ENCODE assay signal across 17 cellular contexts in the genomic region with DNA sequence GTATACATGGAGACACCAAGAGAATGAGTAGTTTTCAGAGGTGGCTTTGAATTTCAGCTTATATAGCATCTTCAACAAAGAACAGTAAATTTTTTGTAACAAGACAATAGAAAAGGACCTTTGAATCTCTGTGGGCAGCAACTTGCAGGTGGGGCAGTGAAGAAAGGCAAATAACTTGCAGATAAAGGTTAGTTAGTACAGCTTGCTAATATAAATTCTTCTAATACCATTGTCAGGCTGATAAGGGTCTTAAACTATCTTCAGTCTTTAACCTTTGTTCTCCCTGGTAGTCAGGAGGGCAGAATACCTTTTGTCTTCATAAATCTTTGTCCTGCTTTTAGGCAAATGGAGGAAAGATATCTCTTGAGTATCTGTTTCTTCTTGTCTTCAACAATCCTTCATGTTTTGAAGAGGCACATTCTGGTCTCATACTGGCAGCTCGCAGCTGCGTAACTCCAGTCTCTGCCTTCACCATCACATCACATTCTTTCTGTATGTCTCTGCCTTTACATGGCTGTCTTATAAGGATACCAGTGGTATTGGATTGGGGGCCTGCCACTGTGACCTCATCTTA. TPM values are rescaled to one million over a fixed set of nuclear protein-coding genes. Genes with fewer than 3 reads are reported as not detected.
DNase-seq lines count a peak whose midpoint lies in the region; ATAC-seq, FAIRE-seq and TF ChIP-seq lines count a peak whose summit lies in the region.
"Had no signal": no experiment of that assay in that cellular context is flagged by ENCODE, and none has a peak within 500 bp of the region (broad histone marks: within the 10 kb centered on the region; RNA-seq: fewer than 3 reads in every experiment).

No MANE protein-coding gene starts in this region.

- 0 out of 2 replicates have a peak, but pooled peaks cover 2% of the 10 kb centered on the region for H3K36me3 ChIP-seq in Caco-2 (ENCODE audit: control insufficient read depth, insufficient read depth, low read length)
- H3K36me3 ChIP-seq in GM12878 (ENCODE audit: control insufficient read depth in 2 of 2, insufficient read depth in 2 of 2, low read length in 1 of 2): no peaks in the 10 kb centered on the region
- H3K36me3 ChIP-seq in muscle layer of duodenum (ENCODE audit: control insufficient read depth in 1 of 2, insufficient read depth in 2 of 2, low read length in 2 of 2): no peaks in the 10 kb centered on the region
- no peaks in the 10 kb centered on the region for H3K36me3 ChIP-seq in ovary
- H3K36me3 ChIP-seq: vagina had no signal

- H3K27ac ChIP-seq in GM12878 (ENCODE audit: control insufficient read depth, insufficient read depth) (no peak overlapping the region), muscle layer of duodenum (ENCODE audit: low read length) (peak overlapping the region; percentile 25), ovary (no peak overlapping the region), substantia nigra (ENCODE audit: low read depth, low read length, poor library complexity, severe bottlenecking) (no peak overlapping the region)
- H3K27ac ChIP-seq: vagina had no signal

- WGBS in GM12878 (ENCODE audit: insufficient coverage, insufficient replicate concordance, low lambda C conversion rate, missing lambda C conversion rate): 100% methylated on average over 2 of the region's 2 CpGs
- 94 to 100% (median 98%) methylated on average over 2 of the region's 2 CpGs for WGBS in ovary, 3 donors

- BruUV-seq in Caco-2 (replicated peaks; lab: Mats Ljungman, UMichigan) (no TSS peak), GM12878 (replicated peaks; lab: Mats Ljungman, UMichigan) (no TSS peak)

- intact Hi-C loops in Caco-2 (cut with micrococcal nuclease; ENCODE audit: unreplicated experiment) (loop anchor here (1.0 to 5.0 kb wide), 4 partner anchors 15 to 1085 kb away; a partner anchor contains a TSS), GM12878 (cut with micrococcal nuclease; ENCODE audit: unreplicated experiment) (loop anchor here (10.0 kb wide), 1 partner anchor 513 kb away; a partner anchor contains a TSS), ovary (cut with DNase I) (no loop called here)

- no peak overlapping the region for H3K9ac ChIP-seq in GM12878 (ENCODE audit: control insufficient read depth, insufficient read depth, low read length)

- peak overlapping the region; percentile 85 for H3K27ac Mint-ChIP-seq in Caco-2 (ENCODE audit: unreplicated experiment)
- H3K27ac Mint-ChIP-seq: activated T-helper 2 cell treated with anti-CD3 and anti-CD28 coated beads, Interferon-gamma antibody, Interleukin-2, Interleukin-4, amounts not matched to agents 10 μg/mL and 5 μg/mL and 100 μg/mL, durations not matched to agents 14 hours and 24 hours and 36 hours; CD8-positive, alpha-beta T cell; naive thymus-derived CD4-positive, alpha-beta T cell; stimulated activated naive CD8-positive, alpha-beta T cell treated with anti-CD3 and anti-CD28 coated beads, Interleukin-15, Interleukin-2, amounts not matched to agents 100 ng/mL and 50 ng/mL, for 24 hours had no signal

- H3K79me2 ChIP-seq in GM12878 (ENCODE audit: control insufficient read depth, insufficient read depth, low read length): no peaks in the 10 kb centered on the region

- H3K4me2 ChIP-seq in GM12878 (ENCODE audit: control insufficient read depth, insufficient read depth): 0 out of 2 replicates have a peak overlapping the region, but pooled peaks have one; percentile 27

- ATAC-seq in HG02588 (IDR thresholded peaks at IDR 0.05; ENCODE audit: unreplicated experiment) (peak; percentile 1), GM12878 (peak; percentile 6; the same call in 2 of the 3 replicates), HG03135 (IDR thresholded peaks at IDR 0.05; ENCODE audit: unreplicated experiment) (no peak)
- ATAC-seq: CD8-positive, alpha-beta T cell; left lobe of liver; naive thymus-derived CD4-positive, alpha-beta T cell had no signal

- H3K9me3 Mint-ChIP-seq in Caco-2 (ENCODE audit: unreplicated experiment): no peaks in the 10 kb centered on the region
- H3K9me3 Mint-ChIP-seq: activated T-helper 2 cell treated with anti-CD3 and anti-CD28 coated beads, Interferon-gamma antibody, Interleukin-2, Interleukin-4, amounts not matched to agents 10 μg/mL and 5 μg/mL and 100 μg/mL, durations not matched to agents 14 hours and 24 hours and 36 hours; CD8-positive, alpha-beta T cell; naive thymus-derived CD4-positive, alpha-beta T cell; stimulated activated naive CD8-positive, alpha-beta T cell treated with anti-CD3 and anti-CD28 coated beads, Interleukin-15, Interleukin-2, amounts not matched to agents 100 ng/mL and 50 ng/mL, for 24 hours had no signal

- POLR2A ChIA-PET in Caco-2 (lab: Charles Lee): interaction anchor here (0.6 to 4.5 kb wide), 4 partner anchors 15 to 297 kb away, joined by 3 to 48 read pairs (median 3); a partner anchor contains a TSS
- POLR2A ChIA-PET in GM12878 (lab: Charles Lee): interaction anchor here (0.5 to 1.4 kb wide), 4 partner anchors 9 to 169 kb away, joined by 3 to 5 read pairs (median 4); no protein-coding TSS in a partner anchor

- H3K4me3 ChIP-seq in Caco-2 (ENCODE audit: low read depth, low read length): no peak overlapping the region
- no peak overlapping the region for H3K4me3 ChIP-seq in GM12878
- no peak overlapping the region for H3K4me3 ChIP-seq in muscle layer of duodenum (ENCODE audit: low read depth in 1 of 2, low read length in 2 of 2)
- H3K4me3 ChIP-seq in ovary: no peak overlapping the region
- H3K4me3 ChIP-seq: vagina had no signal

- H3K4me1 ChIP-seq in Caco-2: peaks cover 81% of the 10 kb centered on the region
- H3K4me1 ChIP-seq in GM12878 (ENCODE audit: control insufficient read depth, insufficient read depth, low read length): peaks cover 6% of the 10 kb centered on the region
- H3K4me1 ChIP-seq in muscle layer of duodenum (ENCODE audit: control insufficient read depth in 1 of 2, insufficient read depth in 2 of 2, low read length in 2 of 2): peaks cover 0 to 26% of the 10 kb centered on the region in 2 donors
- H3K4me1 ChIP-seq in ovary (ENCODE audit: insufficient read depth): peaks cover 2% of the 10 kb centered on the region

- TF ChIP-seq EP300 in GM12878 (IDR thresholded peaks at IDR 0.05; ENCODE audit: borderline replicate concordance in 1 of 2, control insufficient read depth in 1 of 2, low read depth in 2 of 2, low read length in 2 of 2): no peak
- TF ChIP-seq EP300 in ovary (IDR thresholded peaks at IDR 0.05): no peak

- H3K27me3 Mint-ChIP-seq in Caco-2 (ENCODE audit: insufficient read depth, unreplicated experiment): no peaks in the 10 kb centered on the region

- peaks cover 44% of the 10 kb centered on the region for H3K4me1 Mint-ChIP-seq in Caco-2 (ENCODE audit: low read depth, unreplicated experiment)

- TF ChIP-seq CTCF in Caco-2 (IDR thresholded peaks at IDR 0.05; ENCODE audit: insufficient read depth in 1 of 2, low read depth in 1 of 2, low read length in 1 of 2, severe bottlenecking in 1 of 2, unreplicated experiment in 1 of 2): no peak
- no peak for TF ChIP-seq CTCF in GM12878 (IDR thresholded peaks at IDR 0.05 in 2 of 3, conservative IDR thresholded peaks at IDR 0.05 in 1 of 3; ENCODE audit: control insufficient read depth in 2 of 3, extremely low read depth in 1 of 3, insufficient read depth in 1 of 3, low read depth in 3 of 3, low read length in 3 of 3)
- no peak for TF ChIP-seq CTCF in ovary (IDR thresholded peaks at IDR 0.05)

- H3K9me3 ChIP-seq in Caco-2 (no peaks in the 10 kb centered on the region), GM12878 (replicated peaks; ENCODE audit: control insufficient read depth, insufficient read depth, low read length) (no peaks in the 10 kb centered on the region; the same call in 2 of the 3 replicates), muscle layer of duodenum (ENCODE audit: control insufficient read depth in 1 of 2, low read length in 2 of 2) (no peaks in the 10 kb centered on the region), ovary (no peaks in the 10 kb centered on the region)
- H3K9me3 ChIP-seq: vagina had no signal

- TF ChIP-seq POLR2A in GM12878 (IDR thresholded peaks at IDR 0.05; ENCODE audit: low read depth, low read length) (no peak), ovary (IDR thresholded peaks at IDR 0.05) (no peak)

- peak; percentile 76 to 80 for DNase-seq in Caco-2
- DNase-seq in GM12878 (ENCODE audit: low read depth, low spot score): no peak
- DNase-seq in activated naive CD4-positive, alpha-beta T cell treated with anti-CD3 and anti-CD28 coated beads, Interleukin-2, amount 50 U/mL, for 16 hours: no peak
- DNase-seq in ovary: no peak
- no peak for DNase-seq in substantia nigra (lab: John Stamatoyannopoulos, UW)
- DNase-seq: activated CD8-positive, alpha-beta memory T cell treated with anti-CD3 and anti-CD28 coated beads for 24 hours; CD8-positive, alpha-beta T cell; H7; naive thymus-derived CD4-positive, alpha-beta T cell; NCI-H2081 treated with DMSO at 0.1 percent for 48 hours had no signal

- peaks cover 92% of the 10 kb centered on the region for H3K36me3 Mint-ChIP-seq in Caco-2 (ENCODE audit: insufficient read depth, unreplicated experiment)
- H3K36me3 Mint-ChIP-seq: CD8-positive, alpha-beta T cell; naive thymus-derived CD4-positive, alpha-beta T cell had no signal

- H3K27me3 ChIP-seq in Caco-2 (replicated peaks; ENCODE audit: control insufficient read depth, insufficient read depth, low read length) (no peaks in the 10 kb centered on the region), GM12878 (replicated peaks in 1 of 2; ENCODE audit: control insufficient read depth in 2 of 2, insufficient read depth in 2 of 2, low read length in 1 of 2) (no peaks in the 10 kb centered on the region), muscle layer of duodenum (ENCODE audit: low read depth, low read length) (no peaks in the 10 kb centered on the region), ovary (no peaks in the 10 kb centered on the region)
- H3K27me3 ChIP-seq: vagina had no signal

- TF ChIP-seq RAD21 in GM12878 (IDR thresholded peaks at IDR 0.05; ENCODE audit: insufficient read depth, low read depth, low read length): no peak

- H4K20me1 ChIP-seq in GM12878 (ENCODE audit: control insufficient read depth, insufficient read depth): no peaks in the 10 kb centered on the region

- H2AFZ ChIP-seq in GM12878 (ENCODE audit: control insufficient read depth, low read depth, low read length): no peak overlapping the region

- CTCF ChIA-PET in Caco-2 (lab: Charles Lee) (interaction anchor here (0.7 kb wide), 1 partner anchor 208 kb away, joined by 3 read pairs; a partner anchor contains a TSS), GM12878 (lab: Yijun Ruan, JAX) (interaction anchor here (0.7 to 4.5 kb wide), 11 partner anchors 9 to 608 kb away, joined by 3 to 19 read pairs (median 4); no protein-coding TSS in a partner anchor)

- SMC1A ChIA-PET in GM12878 (lab: Charles Lee; ENCODE audit: uncharacterized antibody, unreplicated experiment): interaction anchor here (0.8 to 7.1 kb wide), 16 partner anchors 10 to 604 kb away, joined by 3 to 69 read pairs (median 4); a partner anchor contains a TSS

- in situ Hi-C loops in GM12878 (cut with MboI): no loop called here

- no peak for FAIRE-seq in GM12878 (lab: Jason Lieb, UNC)

- peak overlapping the region; percentile 61 for H3K4me3 Mint-ChIP-seq in Caco-2 (ENCODE audit: unreplicated experiment)
- H3K4me3 Mint-ChIP-seq: CD8-positive, alpha-beta T cell; naive thymus-derived CD4-positive, alpha-beta T cell; stimulated activated naive CD8-positive, alpha-beta T cell treated with anti-CD3 and anti-CD28 coated beads, Interleukin-15, Interleukin-2, amounts not matched to agents 100 ng/mL and 50 ng/mL, for 24 hours had no signal

- RAD21 ChIA-PET in GM12878 (lab: Charles Lee; ENCODE audit: unreplicated experiment): interaction anchor here (0.8 to 3.7 kb wide), 18 partner anchors 16 to 607 kb away, joined by 3 to 29 read pairs (median 4); a partner anchor contains a TSS

RNA-seq across cellular contexts. Expression of a gene that starts 16.0 kb away (rescaled TPM):
- 327 and 361 TPM in 2 replicates for total RNA-seq in Caco-2 (2022)
- 1.3 and 3.0 TPM in 2 replicates for total RNA-seq in GM12878 (2013; cell fraction: nucleolus; rRNA removed)
- total RNA-seq in GM12878 (2014; rRNA removed): 0.28 and 0.33 TPM in 2 replicates
- 0.58 and 0.78 TPM in 2 replicates for total RNA-seq in GM12878 (2014; rRNA removed; fragmentation: Illumina TruSeq; extraction: Trizol)
- total RNA-seq in GM12878 (2021): 1.1 and 1.2 TPM in 2 replicates
- polyA plus RNA-seq in GM12878 (2011; ENCODE audit: low read depth): not detected
- polyA plus RNA-seq in GM12878 (2011; rRNA removed): 14.7 and 23.4 TPM in 2 replicates
- polyA plus RNA-seq in GM12878 (2011; cell fraction: cytosol; rRNA removed): 12.7 and 13.3 TPM in 2 replicates
- polyA plus RNA-seq in GM12878 (2011; cell fraction: nucleus; rRNA removed): 10.1 and 13.7 TPM in 2 replicates
- polyA plus RNA-seq in GM12878 (2012): not detected in 2 replicates
- 0.85 and 0.89 TPM in 2 replicates for polyA plus RNA-seq in GM12878 (2014; fragmentation: Illumina TruSeq; extraction: Trizol)
- polyA plus RNA-seq in GM12878 (2014; fragmentation: Nextera tagmentation; extraction: Ambion mirVana): under 1 TPM; 0.90 to 0.92 TPM
- 0.32 and 0.74 TPM in 2 replicates for polyA plus RNA-seq in GM12878 (2014; rRNA removed)
- polyA plus RNA-seq in GM12878 (2016; fragmentation: Nextera tagmentation; extraction: Ambion mirVana): 1 to 10 TPM; 1.2 to 2.1 TPM
- 11.5 and 13.7 TPM in 2 replicates for polyA minus RNA-seq in GM12878 (2011; rRNA and poly(A)+ RNA removed)
- polyA minus RNA-seq in GM12878 (2011; cell fraction: cytosol; rRNA and poly(A)+ RNA removed): 6.5 and 14.3 TPM in 2 replicates
- 8.3 and 8.7 TPM in 2 replicates for polyA minus RNA-seq in GM12878 (2011; cell fraction: nucleus; rRNA and poly(A)+ RNA removed)
- 10 to 100 TPM in 2 of 7 donors, 1 to 10 TPM in 5; 1.5 to 63.5 (median 8.1) TPM for total RNA-seq in ovary
- polyA plus RNA-seq in ovary: 10 to 100 TPM in 1 of 2 donors, 1 to 10 TPM in 1; 7.7 to 10.2 TPM
- total RNA-seq: activated T-helper 2 cell treated with anti-CD3 and anti-CD28 coated beads, Interferon-gamma antibody, Interleukin-2, Interleukin-4, amounts not matched to agents 10 μg/mL and 5 μg/mL and 100 μg/mL, durations not matched to agents 14 hours and 24 hours and 36 hours; CD8-positive, alpha-beta T cell had no signal
- polyA plus RNA-seq: naive thymus-derived CD4-positive, alpha-beta T cell had no signal

Comparison
In these comparisons a context has a peak if more than half of its experiments do, and no peak if none do; other contexts are left out.
1. DNase-seq: peak in Caco-2 (2 of 2); none in GM12878 (single experiment), activated naive CD4-positive, alpha-beta T cell treated with anti-CD3 and anti-CD28 coated beads, Interleukin-2, amount 50 U/mL, for 16 hours (single experiment), ovary (0 of 5) and substantia nigra (0 of 49).
2. intact Hi-C loops: an anchor here in Caco-2 (1.0 to 5.0 kb wide) and GM12878 (10.0 kb wide); none called in ovary.